8 cellular contexts compared by ENCODE assay signal in the genomic region with DNA sequence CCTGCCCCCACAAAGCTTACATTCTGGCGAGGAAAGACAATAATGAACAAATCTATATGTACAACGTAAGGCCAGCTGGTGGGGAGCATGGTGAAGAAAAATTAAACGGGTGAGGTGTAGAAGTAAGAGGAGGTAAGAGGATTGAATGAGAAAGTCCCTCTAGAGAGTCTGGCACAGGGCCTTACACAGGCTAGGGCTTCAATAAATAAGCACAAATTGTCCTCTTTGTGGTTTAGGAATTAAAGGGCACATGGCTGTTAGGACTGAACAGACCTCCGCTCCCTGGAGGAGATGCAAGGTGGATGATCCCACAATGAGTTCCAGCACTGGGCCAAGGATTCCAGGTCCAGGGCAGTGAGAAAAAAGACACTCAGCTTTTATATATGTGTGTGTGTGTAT. TPM values are rescaled to one million over a fixed set of nuclear protein-coding genes. Genes with fewer than 3 reads are reported as not detected.
DNase-seq lines count a peak whose midpoint lies in the region.

No MANE protein-coding gene starts in this region.

- H3K27ac ChIP-seq in iPS-18a (ENCODE audit: low read length) (peak overlapping the region; percentile 43), stomach smooth muscle (ENCODE audit: low read length) (peak overlapping the region; percentile 49)
- no peak overlapping the region for H3K27ac ChIP-seq in CD8-positive, alpha-beta memory T cell (ENCODE audit: low read depth, low read length)

- H3K27me3 ChIP-seq in iPS-18a (ENCODE audit: control insufficient read depth, insufficient read depth, low read length) = no peaks in the 10 kb centered on the region
- peaks cover 0 to 3% of the 10 kb centered on the region in 2 donors for H3K27me3 ChIP-seq in stomach smooth muscle (ENCODE audit: control insufficient read depth in 1 of 2, insufficient read depth in 2 of 2, low read length in 2 of 2)
- no peaks in the 10 kb centered on the region for H3K27me3 ChIP-seq in CD8-positive, alpha-beta memory T cell (ENCODE audit: insufficient read depth, low read length, poor library complexity, severe bottlenecking)

- peaks cover 29% of the 10 kb centered on the region for H3K4me1 Mint-ChIP-seq in activated CD4-positive, alpha-beta T cell treated with anti-CD3 and anti-CD28 coated beads, Interleukin-2, amount 10 ng/mL, durations not matched to agents 24 days and 14 days
- H3K4me1 Mint-ChIP-seq in activated naive CD8-positive, alpha-beta T cell treated with anti-CD3 and anti-CD28 coated beads for 36 hours = peaks cover 30% of the 10 kb centered on the region
- H3K4me1 Mint-ChIP-seq in CD8-positive, alpha-beta memory T cell = peaks cover 3 to 9% (median 6%) of the 10 kb centered on the region in 3 donors

- H3K4me3 Mint-ChIP-seq in activated CD4-positive, alpha-beta T cell treated with anti-CD3 and anti-CD28 coated beads, Interleukin-2, amount 10 ng/mL, durations not matched to agents 24 days and 14 days = peak overlapping the region; percentile 24
- H3K4me3 Mint-ChIP-seq in activated naive CD8-positive, alpha-beta T cell treated with anti-CD3 and anti-CD28 coated beads for 36 hours = no peak overlapping the region
- H3K4me3 Mint-ChIP-seq in CD8-positive, alpha-beta memory T cell = no peak overlapping the region

- H3K36me3 Mint-ChIP-seq in activated CD4-positive, alpha-beta T cell treated with anti-CD3 and anti-CD28 coated beads, Interleukin-2, amount 10 ng/mL, durations not matched to agents 24 days and 14 days (ENCODE audit: low read depth) = no peaks in the 10 kb centered on the region
- peaks cover 10% of the 10 kb centered on the region for H3K36me3 Mint-ChIP-seq in activated naive CD8-positive, alpha-beta T cell treated with anti-CD3 and anti-CD28 coated beads for 36 hours
- H3K36me3 Mint-ChIP-seq in CD8-positive, alpha-beta memory T cell = peaks cover 0 to 13% (median 0%) of the 10 kb centered on the region in 3 donors

- H3K4me1 ChIP-seq in iPS-18a (ENCODE audit: control insufficient read depth, low read depth, low read length) (peaks cover 11% of the 10 kb centered on the region), stomach smooth muscle (ENCODE audit: control insufficient read depth, insufficient read depth, low read length) (peaks cover 12% of the 10 kb centered on the region)
- no peaks in the 10 kb centered on the region for H3K4me1 ChIP-seq in CD8-positive, alpha-beta memory T cell (ENCODE audit: insufficient read depth, low read length)

- H3K36me3 ChIP-seq in iPS-18a (ENCODE audit: control insufficient read depth, low read depth, low read length) = no peaks in the 10 kb centered on the region
- no peaks in the 10 kb centered on the region for H3K36me3 ChIP-seq in stomach smooth muscle (ENCODE audit: control insufficient read depth in 2 of 2, insufficient read depth in 2 of 2, low read length in 2 of 2)
- H3K36me3 ChIP-seq in CD8-positive, alpha-beta memory T cell (ENCODE audit: insufficient read depth, low read length) = no peaks in the 10 kb centered on the region

- H3K27ac Mint-ChIP-seq in activated CD4-positive, alpha-beta T cell treated with anti-CD3 and anti-CD28 coated beads, Interleukin-2, amount 10 ng/mL, durations not matched to agents 24 days and 14 days = peak overlapping the region; percentile 83
- H3K27ac Mint-ChIP-seq in activated naive CD8-positive, alpha-beta T cell treated with anti-CD3 and anti-CD28 coated beads for 36 hours = peak overlapping the region; percentile 37
- no peak overlapping the region for H3K27ac Mint-ChIP-seq in CD8-positive, alpha-beta memory T cell

- H3K27me3 Mint-ChIP-seq in activated CD4-positive, alpha-beta T cell treated with anti-CD3 and anti-CD28 coated beads, Interleukin-2, amount 10 ng/mL, durations not matched to agents 24 days and 14 days = no peaks in the 10 kb centered on the region
- H3K27me3 Mint-ChIP-seq in activated naive CD8-positive, alpha-beta T cell treated with anti-CD3 and anti-CD28 coated beads for 36 hours = peaks cover 11% of the 10 kb centered on the region
- peaks cover 2 to 7% of the 10 kb centered on the region in 2 donors for H3K27me3 Mint-ChIP-seq in CD8-positive, alpha-beta memory T cell

- CTCF ChIA-PET in CD8-positive, alpha-beta memory T cell (lab: Charles Lee) = no interaction called here

- POLR2A ChIA-PET in CD8-positive, alpha-beta memory T cell (lab: Charles Lee) = no interaction called here

- DNase-seq in activated CD4-positive, alpha-beta T cell treated with anti-CD3 and anti-CD28 coated beads, Interleukin-2, amount 10 ng/mL, durations not matched to agents 24 days and 14 days = no peak
- DNase-seq in activated CD4-positive, alpha-beta T cell treated with anti-CD3 and anti-CD28 coated beads for 48 hours = no peak
- no peak for DNase-seq in activated naive CD8-positive, alpha-beta T cell treated with anti-CD3 and anti-CD28 coated beads for 36 hours
- no peak for DNase-seq in AML-193 (lab: John Stamatoyannopoulos, UW)
- no peak for DNase-seq in CD8-positive, alpha-beta memory T cell
- no peak for DNase-seq in activated CD4-positive, alpha-beta T cell treated with anti-CD3 and anti-CD28 coated beads, Interleukin-2, amount 50 U/mL, for 1 hour

- no peak overlapping the region for H3K4me3 ChIP-seq in iPS-18a (ENCODE audit: low read length)
- H3K4me3 ChIP-seq in stomach smooth muscle (ENCODE audit: low read length in 2 of 2) = no peak overlapping the region
- H3K4me3 ChIP-seq in CD8-positive, alpha-beta memory T cell (ENCODE audit: low read length) = no peak overlapping the region

- peaks cover 10% of the 10 kb centered on the region for H3K9me3 Mint-ChIP-seq in activated CD4-positive, alpha-beta T cell treated with anti-CD3 and anti-CD28 coated beads, Interleukin-2, amount 10 ng/mL, durations not matched to agents 24 days and 14 days
- peaks cover 15% of the 10 kb centered on the region for H3K9me3 Mint-ChIP-seq in activated naive CD8-positive, alpha-beta T cell treated with anti-CD3 and anti-CD28 coated beads for 36 hours
- peaks cover 0 to 9% (median 6%) of the 10 kb centered on the region in 5 donors for H3K9me3 Mint-ChIP-seq in CD8-positive, alpha-beta memory T cell

- intact Hi-C loops in activated CD4-positive, alpha-beta T cell treated with anti-CD3 and anti-CD28 coated beads, Interleukin-2, amount 10 ng/mL, durations not matched to agents 24 days and 14 days (cut with micrococcal nuclease) = loop anchor here (10.0 kb wide), 1 partner anchor 484 kb away; no protein-coding TSS in a partner anchor

- peak overlapping the region; percentile 46 for H3K9ac ChIP-seq in iPS-18a (ENCODE audit: low read length)
- no peak overlapping the region for H3K9ac ChIP-seq in stomach smooth muscle (ENCODE audit: low read length in 2 of 2)

- H3K9me3 ChIP-seq in iPS-18a (ENCODE audit: control insufficient read depth, low read depth, low read length) (no peaks in the 10 kb centered on the region), stomach smooth muscle (ENCODE audit: control insufficient read depth in 2 of 2, low read length in 2 of 2) (no peaks in the 10 kb centered on the region)
- no peaks in the 10 kb centered on the region for H3K9me3 ChIP-seq in CD8-positive, alpha-beta memory T cell (ENCODE audit: low read length)

RNA-seq across cellular contexts. Expression of gene HAPSTR1, which starts 43.1 kb away (rescaled TPM):
- total RNA-seq in activated CD4-positive, alpha-beta T cell treated with anti-CD3 and anti-CD28 coated beads, Interleukin-2, amount 10 ng/mL, durations not matched to agents 24 days and 14 days = 53.4 and 54.2 TPM in 2 replicates
- total RNA-seq in activated naive CD8-positive, alpha-beta T cell treated with anti-CD3 and anti-CD28 coated beads for 36 hours = 10 to 100 TPM; 64.5 to 65.5 TPM
- 10 to 100 TPM; 60.4 to 61.2 TPM for total RNA-seq in CD8-positive, alpha-beta memory T cell
- 21.3 TPM for polyA plus RNA-seq in CD8-positive, alpha-beta memory T cell

Comparison
In these comparisons a context has a peak if more than half of its experiments do, and no peak if none do; other contexts are left out.
1. H3K27ac Mint-ChIP-seq: peak in activated CD4-positive, alpha-beta T cell treated with anti-CD3 and anti-CD28 coated beads, Interleukin-2, amount 10 ng/mL, durations not matched to agents 24 days and 14 days (single experiment) and activated naive CD8-positive, alpha-beta T cell treated with anti-CD3 and anti-CD28 coated beads for 36 hours (single experiment); none in CD8-positive, alpha-beta memory T cell (0 of 8).